Comparison of ENCODE assay signal across 19 cellular contexts in the genomic region with DNA sequence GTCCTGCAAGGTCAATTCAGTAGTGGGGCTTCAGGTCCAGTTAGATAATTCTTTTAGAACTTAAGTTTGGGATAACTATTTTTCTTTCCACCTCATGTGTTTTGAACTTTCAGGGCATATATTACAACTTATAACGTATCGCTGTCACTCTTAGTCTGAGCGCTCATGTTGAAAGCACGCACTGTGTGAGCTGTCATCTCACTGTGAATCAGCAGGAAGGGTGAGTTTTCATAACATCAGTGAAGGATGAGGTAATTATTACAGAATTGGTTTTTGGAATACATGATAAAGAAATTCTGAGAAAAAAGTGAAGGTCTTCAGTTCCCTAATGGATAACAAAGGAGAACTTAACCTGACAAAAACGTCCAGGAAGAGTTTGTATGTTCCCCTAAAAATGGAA. TPM values are rescaled to one million over a fixed set of nuclear protein-coding genes. Genes with fewer than 3 reads are reported as not detected.
DNase-seq lines count a peak whose midpoint lies in the region; ATAC-seq and TF ChIP-seq lines count a peak whose summit lies in the region.
"Had no signal": no experiment of that assay in that cellular context is flagged by ENCODE, and none has a peak within 500 bp of the region (broad histone marks: within the 10 kb centered on the region; RNA-seq: fewer than 3 reads in every experiment).

No MANE protein-coding gene starts in this region.

- DNase-seq in HS-5 (ENCODE audit: low read depth) (peak; percentile 52), astrocyte of the hippocampus (ENCODE audit: low read depth, low spot score) (peak; percentile 24), fibroblast of the aortic adventitia (ENCODE audit: low read depth) (peak; percentile 70), upper lobe of right lung (no peak)
- DNase-seq in stimulated activated effector memory CD8-positive, alpha-beta T cell treated with anti-CD3 and anti-CD28 coated beads, Interleukin-12 subunit alpha, Interleukin-12 subunit beta, amount 100 ng/mL, for 72 hours (ENCODE audit: low spot score in 2 of 2) = no peak
- DNase-seq in activated T-cell treated with anti-CD3 and anti-CD28 coated beads, Interleukin-2, amount 50 U/mL, for 24 hours = no peak
- DNase-seq: activated CD8-positive, alpha-beta T cell treated with anti-CD3 and anti-CD28 coated beads, Interleukin-2, amount 10 ng/mL, durations not matched to agents 7 days and 5 days; CD4-positive, CD25-positive, alpha-beta regulatory T cell; effector CD4-positive, alpha-beta T cell; gastrocnemius medialis; KBM-7; NCI-H1105 treated with DMSO at 0.1 percent for 48 hours; NCI-H2171; RPMI8226; T-cell; WERI-Rb-1 had no signal

- H3K9me3 ChIP-seq in upper lobe of right lung = no peaks in the 10 kb centered on the region
- H3K9me3 ChIP-seq: gastrocnemius medialis had no signal

- intact Hi-C loops in upper lobe of right lung (cut with DNase I) = no loop called here

- H3K27ac Mint-ChIP-seq in stimulated activated effector memory CD8-positive, alpha-beta T cell treated with anti-CD3 and anti-CD28 coated beads, Interleukin-12 subunit alpha, Interleukin-12 subunit beta, amount 100 ng/mL, for 72 hours = no peak overlapping the region
- no peak overlapping the region for H3K27ac Mint-ChIP-seq in activated T-cell treated with anti-CD3 and anti-CD28 coated beads, Interleukin-2, amount 50 U/mL, for 24 hours
- H3K27ac Mint-ChIP-seq: activated CD8-positive, alpha-beta T cell treated with anti-CD3 and anti-CD28 coated beads, Interleukin-2, amount 10 ng/mL, durations not matched to agents 7 days and 5 days; CD4-positive, CD25-positive, alpha-beta regulatory T cell; natural killer cell treated with Interleukin-12 subunit alpha and Interleukin-12 subunit beta and Interleukin-15 and Interleukin-18, amount 100 ng/mL, for 72 hours; T-cell had no signal

- no peaks in the 10 kb centered on the region for H3K4me1 ChIP-seq in upper lobe of right lung

- H3K27ac ChIP-seq in upper lobe of right lung = no peak overlapping the region
- H3K27ac ChIP-seq: gastrocnemius medialis, WERI-Rb-1 had no signal

- H3K4me3 Mint-ChIP-seq in stimulated activated effector memory CD8-positive, alpha-beta T cell treated with anti-CD3 and anti-CD28 coated beads, Interleukin-12 subunit alpha, Interleukin-12 subunit beta, amount 100 ng/mL, for 72 hours = no peak overlapping the region
- no peak overlapping the region for H3K4me3 Mint-ChIP-seq in activated T-cell treated with anti-CD3 and anti-CD28 coated beads, Interleukin-2, amount 50 U/mL, for 24 hours
- H3K4me3 Mint-ChIP-seq: activated CD8-positive, alpha-beta T cell treated with anti-CD3 and anti-CD28 coated beads, Interleukin-2, amount 10 ng/mL, durations not matched to agents 7 days and 5 days; natural killer cell treated with Interleukin-12 subunit alpha and Interleukin-12 subunit beta and Interleukin-15 and Interleukin-18, amount 100 ng/mL, for 72 hours; T-cell had no signal

- TF ChIP-seq CTCF in fibroblast of the aortic adventitia (IDR thresholded peaks at IDR 0.05; ENCODE audit: insufficient read depth, low read length) (no peak), upper lobe of right lung (IDR thresholded peaks at IDR 0.05) (no peak)

- no peaks in the 10 kb centered on the region for H3K9me3 Mint-ChIP-seq in stimulated activated effector memory CD8-positive, alpha-beta T cell treated with anti-CD3 and anti-CD28 coated beads, Interleukin-12 subunit alpha, Interleukin-12 subunit beta, amount 100 ng/mL, for 72 hours
- H3K9me3 Mint-ChIP-seq in activated T-cell treated with anti-CD3 and anti-CD28 coated beads, Interleukin-2, amount 50 U/mL, for 24 hours = no peaks in the 10 kb centered on the region
- H3K9me3 Mint-ChIP-seq: CD4-positive, CD25-positive, alpha-beta regulatory T cell; natural killer cell treated with Interleukin-12 subunit alpha and Interleukin-12 subunit beta and Interleukin-15 and Interleukin-18, amount 100 ng/mL, for 72 hours; T-cell had no signal

- H3K36me3 ChIP-seq in upper lobe of right lung = no peaks in the 10 kb centered on the region
- H3K36me3 ChIP-seq: gastrocnemius medialis, WERI-Rb-1 had no signal

- H3K4me1 Mint-ChIP-seq in stimulated activated effector memory CD8-positive, alpha-beta T cell treated with anti-CD3 and anti-CD28 coated beads, Interleukin-12 subunit alpha, Interleukin-12 subunit beta, amount 100 ng/mL, for 72 hours = no peaks in the 10 kb centered on the region
- H3K4me1 Mint-ChIP-seq in activated T-cell treated with anti-CD3 and anti-CD28 coated beads, Interleukin-2, amount 50 U/mL, for 24 hours (ENCODE audit: low read depth) = peaks cover 3% of the 10 kb centered on the region
- H3K4me1 Mint-ChIP-seq: T-cell had no signal

- H3K4me3 ChIP-seq in fibroblast of the aortic adventitia (ENCODE audit: low read depth, low read length) (no peak overlapping the region), upper lobe of right lung (no peak overlapping the region)
- H3K4me3 ChIP-seq: gastrocnemius medialis had no signal

- H3K27me3 Mint-ChIP-seq in activated T-cell treated with anti-CD3 and anti-CD28 coated beads, Interleukin-2, amount 50 U/mL, for 24 hours = peaks cover 5% of the 10 kb centered on the region
- H3K27me3 Mint-ChIP-seq: natural killer cell treated with Interleukin-12 subunit alpha and Interleukin-12 subunit beta and Interleukin-15 and Interleukin-18, amount 100 ng/mL, for 72 hours; T-cell had no signal

- no peaks in the 10 kb centered on the region for H3K27me3 ChIP-seq in upper lobe of right lung
- H3K27me3 ChIP-seq: gastrocnemius medialis had no signal

- ATAC-seq in stimulated activated effector memory CD8-positive, alpha-beta T cell treated with anti-CD3 and anti-CD28 coated beads, Interleukin-12 subunit alpha, Interleukin-12 subunit beta, amount 100 ng/mL, for 72 hours = peak; percentile 82
- ATAC-seq in upper lobe of right lung = no peak
- no peak for ATAC-seq in GM21723 (IDR thresholded peaks at IDR 0.05; ENCODE audit: unreplicated experiment)
- ATAC-seq: activated CD8-positive, alpha-beta T cell treated with anti-CD3 and anti-CD28 coated beads, Interleukin-2, amount 10 ng/mL, durations not matched to agents 7 days and 5 days; gastrocnemius medialis; T-cell had no signal

- H3K36me3 Mint-ChIP-seq in stimulated activated effector memory CD8-positive, alpha-beta T cell treated with anti-CD3 and anti-CD28 coated beads, Interleukin-12 subunit alpha, Interleukin-12 subunit beta, amount 100 ng/mL, for 72 hours = no peaks in the 10 kb centered on the region
- H3K36me3 Mint-ChIP-seq in activated T-cell treated with anti-CD3 and anti-CD28 coated beads, Interleukin-2, amount 50 U/mL, for 24 hours (ENCODE audit: low read depth) = no peaks in the 10 kb centered on the region
- H3K36me3 Mint-ChIP-seq: CD4-positive, CD25-positive, alpha-beta regulatory T cell; natural killer cell treated with Interleukin-12 subunit alpha and Interleukin-12 subunit beta and Interleukin-15 and Interleukin-18, amount 100 ng/mL, for 72 hours; T-cell had no signal

RNA-seq across cellular contexts. Expression of a gene that starts 45.1 kb away (rescaled TPM):
- 2.1 and 2.4 TPM in 2 replicates for total RNA-seq in fibroblast of the aortic adventitia (ENCODE audit: low replicate concordance)
- 28.5 TPM for total RNA-seq in upper lobe of right lung
- total RNA-seq: CD4-positive, CD25-positive, alpha-beta regulatory T cell; lung microvascular endothelial cell had no signal

Comparison
In these comparisons a context has a peak if more than half of its experiments do, and no peak if none do; other contexts are left out.
1. DNase-seq: peak in HS-5 (single experiment), astrocyte of the hippocampus (single experiment) and fibroblast of the aortic adventitia (single experiment); none in stimulated activated effector memory CD8-positive, alpha-beta T cell treated with anti-CD3 and anti-CD28 coated beads, Interleukin-12 subunit alpha, Interleukin-12 subunit beta, amount 100 ng/mL, for 72 hours (0 of 2), upper lobe of right lung (single experiment) and activated T-cell treated with anti-CD3 and anti-CD28 coated beads, Interleukin-2, amount 50 U/mL, for 24 hours (single experiment).